Comparison of ENCODE assay signal across 1 cellular context in the genomic region with DNA sequence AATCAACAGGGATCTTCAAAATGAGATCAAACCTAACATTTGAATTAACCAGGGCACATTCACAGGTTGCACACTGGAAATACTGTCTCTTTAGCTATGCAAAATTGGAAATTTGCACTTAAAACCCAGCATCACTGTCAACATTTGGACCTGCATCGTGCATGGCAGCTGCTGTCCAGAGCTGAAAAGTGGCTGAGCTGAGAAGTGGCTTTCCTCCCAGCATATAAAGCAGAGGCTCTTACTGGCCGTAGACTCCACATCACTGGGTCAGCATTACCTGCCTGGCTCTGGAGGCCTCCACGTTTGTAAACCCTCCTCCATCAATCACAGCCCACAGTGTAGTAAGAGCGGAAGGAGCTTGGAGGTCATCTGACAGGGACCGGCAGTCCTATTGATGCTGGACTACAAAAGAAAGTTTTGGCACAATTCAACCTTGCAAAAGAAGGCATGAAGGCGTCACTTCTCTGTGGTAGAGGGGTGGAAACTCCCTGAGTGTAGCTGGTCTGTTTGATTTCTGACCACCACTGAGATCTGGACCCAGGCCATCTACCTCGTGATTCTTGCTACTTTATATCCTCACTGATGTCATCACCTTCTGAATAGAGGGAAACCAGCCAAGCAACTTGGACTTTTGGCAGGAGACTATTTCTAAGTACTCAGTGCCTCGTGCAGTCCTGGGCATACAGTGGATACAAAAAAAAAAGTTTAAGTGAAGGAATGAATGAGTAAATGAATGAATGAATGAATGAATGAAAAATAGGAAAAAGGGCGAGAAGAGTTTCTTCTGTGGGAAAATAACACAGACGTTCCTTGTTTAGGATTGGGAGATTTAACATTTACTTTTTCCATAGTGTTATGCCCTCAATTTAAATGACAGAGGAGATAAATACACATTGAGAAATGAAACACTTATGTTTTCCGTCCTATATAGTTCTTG.
TF ChIP-seq lines count a peak whose summit lies in the region.

No MANE protein-coding gene starts in this region.

TF ChIP-seq in HEK293, 187 proteins besides CTCF, POLR2A, EP300 and RAD21 (continued from another document):
- no peak for TF ChIP-seq ZNF2 (tag by site-specific recombination; IDR thresholded peaks at IDR 0.05)
- no peak for TF ChIP-seq TRIM28 (IDR thresholded peaks at IDR 0.05; ENCODE audit: borderline replicate concordance, low read length)
